ENCODE assay signal across 19 cellular contexts in genomic region chr3:130649061-130649654, GRCh38.
DNase-seq lines count a peak whose midpoint lies in the region; ATAC-seq, FAIRE-seq and TF ChIP-seq lines count a peak whose summit lies in the region.
"Had no signal": no experiment of that assay in that cellular context is flagged by ENCODE, and none has a peak within 500 bp of the region (broad histone marks: within the 10 kb centered on the region; RNA-seq: fewer than 3 reads in every experiment).

No MANE protein-coding gene starts in this region.

- no peaks in the 10 kb centered on the region for H3K36me3 ChIP-seq in right atrium auricular region
- H3K36me3 ChIP-seq: BLaER1 treated with 17β-estradiol and CSF1 and Interleukin-3, amounts not matched to agents 10 nM and 100 nM had no signal

- no peak overlapping the region for H3K27ac ChIP-seq in right atrium auricular region
- H3K27ac ChIP-seq: 22Rv1; A549; BLaER1 treated with 17β-estradiol and CSF1 and Interleukin-3, amounts not matched to agents 10 nM and 100 nM; C4-2B had no signal

- H3K9me3 ChIP-seq in right atrium auricular region = no peaks in the 10 kb centered on the region
- H3K9me3 ChIP-seq: A549; BLaER1 treated with 17β-estradiol and CSF1 and Interleukin-3, amounts not matched to agents 10 nM and 100 nM; Caco-2 had no signal

- H3K27me3 ChIP-seq in right atrium auricular region = no peaks in the 10 kb centered on the region
- H3K27me3 ChIP-seq: BLaER1 treated with 17β-estradiol and CSF1 and Interleukin-3, amounts not matched to agents 10 nM and 100 nM had no signal

- FAIRE-seq in GM12892 (lab: Jason Lieb, UNC) = no peak
- FAIRE-seq: A549, D721Med, G401.6, GM12878, GM19239 had no signal

- H3K4me1 ChIP-seq in right atrium auricular region = peaks cover 0 to 6% of the 10 kb centered on the region in 2 donors
- H3K4me1 ChIP-seq: A549; BLaER1 treated with 17β-estradiol and CSF1 and Interleukin-3, amounts not matched to agents 10 nM and 100 nM; Caco-2 had no signal

- H3K4me3 ChIP-seq in right atrium auricular region = no peak overlapping the region
- H3K4me3 ChIP-seq: A549; BLaER1 treated with 17β-estradiol and CSF1 and Interleukin-3, amounts not matched to agents 10 nM and 100 nM; GM12878 had no signal

- no peak for ATAC-seq in Right ventricle myocardium inferior
- ATAC-seq: A549; CD8-positive, alpha-beta T cell; GM12878 had no signal

- no peak for TF ChIP-seq CTCF in right atrium auricular region (IDR thresholded peaks at IDR 0.05)

- intact Hi-C loops in Right ventricle myocardium inferior (cut with DNase I) = no loop called here

- peak; percentile 70 for DNase-seq in Right ventricle myocardium inferior (ENCODE audit: missing footprints)
- no peak for DNase-seq in right atrium auricular region (ENCODE audit: low spot score)
- DNase-seq in occipital lobe (lab: John Stamatoyannopoulos, UW) = peak; percentile 17
- DNase-seq in epidermal melanocyte (ENCODE audit: insufficient read length, low spot score) = no peak
- DNase-seq in GM12892 (ENCODE audit: insufficient read length) = no peak
- DNase-seq: AML-193; Caco-2; Calu3; CD4-positive, alpha-beta T cell; CD8-positive, alpha-beta T cell; DMS79 treated with DMSO at 0.1 percent for 48 hours had no signal

- no peak for TF ChIP-seq POLR2A in GM12892 (IDR thresholded peaks at IDR 0.05; ENCODE audit: low read depth, low read length)

Comparison
In these comparisons a context has a peak if more than half of its experiments do, and no peak if none do; other contexts are left out.
1. DNase-seq: peak in Right ventricle myocardium inferior (single experiment) and occipital lobe (single experiment); none in right atrium auricular region (single experiment), epidermal melanocyte (single experiment) and GM12892 (single experiment).